ENCODE assay signal across 9 cellular contexts in the genomic region with DNA sequence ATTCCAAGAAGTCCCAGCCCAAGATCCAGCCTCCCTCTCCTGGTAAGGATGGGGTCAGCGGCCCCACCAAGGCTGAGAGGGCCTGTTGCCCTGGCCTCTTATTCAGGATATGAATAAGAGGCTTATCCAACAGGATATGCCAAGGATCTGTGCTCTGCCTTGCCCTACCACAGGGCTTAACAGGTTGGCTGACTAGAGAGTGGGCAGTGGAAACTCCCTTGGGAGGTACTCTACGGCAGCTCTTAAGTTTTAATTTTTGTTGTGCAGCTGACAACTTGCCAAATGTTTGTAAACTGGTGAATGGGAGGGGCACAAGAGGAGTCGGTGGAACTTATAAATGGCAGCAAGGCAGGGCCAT. TPM values are rescaled to one million over a fixed set of nuclear protein-coding genes. Genes with fewer than 3 reads are reported as not detected.
DNase-seq lines count a peak whose midpoint lies in the region; ATAC-seq and TF ChIP-seq lines count a peak whose summit lies in the region.
"Had no signal": no experiment of that assay in that cellular context is flagged by ENCODE, and none has a peak within 500 bp of the region (broad histone marks: within the 10 kb centered on the region; RNA-seq: fewer than 3 reads in every experiment).

No MANE protein-coding gene starts in this region.

- H3K4me2 ChIP-seq in hepatocyte (no peak overlapping the region), H9 (ENCODE audit: insufficient read depth, insufficient read length, low read length) (no peak overlapping the region)

- no peak overlapping the region for H2BK5ac ChIP-seq in H9 (ENCODE audit: insufficient read length, low read length)

- no peaks in the 10 kb centered on the region for H3K9me3 ChIP-seq in HUES48 (ENCODE audit: control insufficient read depth, insufficient read depth, low read length)
- no peaks in the 10 kb centered on the region for H3K9me3 ChIP-seq in hepatocyte (ENCODE audit: low read depth)
- no peaks in the 10 kb centered on the region for H3K9me3 ChIP-seq in H9 (ENCODE audit: control insufficient read depth, low read depth, low read length)

- H2BK15ac ChIP-seq in H9 (ENCODE audit: low read depth, low read length), result no peak overlapping the region

- H3K9ac ChIP-seq in HUES48 (ENCODE audit: low read depth, low read length) (no peak overlapping the region), H9 (ENCODE audit: extremely low read depth, insufficient read length, low read length) (no peak overlapping the region)
- H3K9ac ChIP-seq: parathyroid adenoma had no signal

- H3K18ac ChIP-seq in H9 (ENCODE audit: insufficient read length, low read depth, low read length), result no peak overlapping the region

- H3K4me3 ChIP-seq in HUES48 (ENCODE audit: low read depth, low read length) (no peak overlapping the region), hepatocyte (no peak overlapping the region)

- H3K79me2 ChIP-seq in hepatocyte (peaks cover 38% of the 10 kb centered on the region), H9 (ENCODE audit: insufficient read depth, low read length) (no peaks in the 10 kb centered on the region)
- H3K79me2 ChIP-seq: parathyroid adenoma had no signal

- H4K8ac ChIP-seq in H9 (replicated peaks; ENCODE audit: insufficient read length, low read depth, low read length), result no peak overlapping the region

- H3K36me3 ChIP-seq in HUES48 (ENCODE audit: control insufficient read depth, insufficient read depth, low read length), result peaks cover 100% of the 10 kb centered on the region
- H3K36me3 ChIP-seq in hepatocyte (replicated peaks; ENCODE audit: insufficient read depth, low read depth), result peaks cover 5% of the 10 kb centered on the region

- H3K4me1 ChIP-seq in HUES48 (ENCODE audit: control insufficient read depth, insufficient read depth, low read length) (no peaks in the 10 kb centered on the region), hepatocyte (ENCODE audit: insufficient read depth) (peaks cover 21% of the 10 kb centered on the region), H9 (ENCODE audit: insufficient read depth, low read length) (no peaks in the 10 kb centered on the region)

- H3K27me3 ChIP-seq in HUES48 (ENCODE audit: control insufficient read depth, insufficient read depth, low read length), result no peaks in the 10 kb centered on the region
- no peaks in the 10 kb centered on the region for H3K27me3 ChIP-seq in hepatocyte
- no peaks in the 10 kb centered on the region for H3K27me3 ChIP-seq in H9 (ENCODE audit: insufficient read depth, low read length)

- no peak overlapping the region for H3K14ac ChIP-seq in H9 (ENCODE audit: insufficient read depth, low read length)

- no peaks in the 10 kb centered on the region for H3K27me3 Mint-ChIP-seq in activated T-helper 1 cell treated with anti-CD3 and anti-CD28 coated beads, Interleukin-12 subunit alpha, Interleukin-12 subunit beta, Interleukin-2, Interleukin-4 antibody, amounts not matched to agents 30 ng/mL and 10 ng/mL and 1 ng/mL, durations not matched to agents 14 hours and 24 hours and 36 hours (ENCODE audit: insufficient read depth)
- no peaks in the 10 kb centered on the region for H3K27me3 Mint-ChIP-seq in stimulated activated memory B cell treated with anti-CD40 and anti-IgM and Interleukin-4, amounts not matched to agents 10 μg/mL and 1 μg/mL and 100 μg/mL, for 72 hours
- H3K27me3 Mint-ChIP-seq in H9 (ENCODE audit: low read depth), result no peaks in the 10 kb centered on the region; the same call in 1 of the 2 replicates

- H3K9me2 ChIP-seq in hepatocyte (replicated peaks; ENCODE audit: insufficient read depth), result no peaks in the 10 kb centered on the region

- H3T11ph ChIP-seq in H9 (ENCODE audit: low read length), result no peak overlapping the region

- no peaks in the 10 kb centered on the region for H3K9me3 Mint-ChIP-seq in activated T-helper 1 cell treated with anti-CD3 and anti-CD28 coated beads, Interleukin-12 subunit alpha, Interleukin-12 subunit beta, Interleukin-2, Interleukin-4 antibody, amounts not matched to agents 30 ng/mL and 10 ng/mL and 1 ng/mL, durations not matched to agents 14 hours and 24 hours and 36 hours
- no peaks in the 10 kb centered on the region for H3K9me3 Mint-ChIP-seq in stimulated activated memory B cell treated with anti-CD40 and anti-IgM and Interleukin-4, amounts not matched to agents 10 μg/mL and 1 μg/mL and 100 μg/mL, for 72 hours
- H3K9me3 Mint-ChIP-seq in H9, result no peaks in the 10 kb centered on the region

- TF ChIP-seq CTCF in hepatocyte (IDR thresholded peaks at IDR 0.05; ENCODE audit: poor library complexity), result no peak
- TF ChIP-seq CTCF in H9 (conservative IDR thresholded peaks at IDR 0.05), result no peak

- H4K20me1 ChIP-seq in hepatocyte (ENCODE audit: insufficient read depth, poor library complexity, severe bottlenecking) (peaks cover 19% of the 10 kb centered on the region), H9 (ENCODE audit: control insufficient read depth, insufficient read depth, insufficient read length) (no peaks in the 10 kb centered on the region)

- ATAC-seq in stimulated activated memory B cell treated with anti-CD40 and anti-IgM and Interleukin-4, amounts not matched to agents 10 μg/mL and 1 μg/mL and 100 μg/mL, for 72 hours, result no peak
- no peak for ATAC-seq in GM18858 (IDR thresholded peaks at IDR 0.05; ENCODE audit: unreplicated experiment)

- no peak overlapping the region for H2BK120ac ChIP-seq in H9 (ENCODE audit: low read depth, low read length, poor library complexity, severe bottlenecking)

- H3K23me2 ChIP-seq in H9 (ENCODE audit: insufficient read length, low read depth, low read length, poor library complexity, severe bottlenecking), result no peaks in the 10 kb centered on the region

- H3K27ac ChIP-seq in HUES48 (ENCODE audit: low read depth, low read length) (peak overlapping the region; percentile 63), hepatocyte (peak overlapping the region; percentile 78), H9 (ENCODE audit: insufficient read length, low read depth, low read length) (no peak overlapping the region)
- H3K27ac ChIP-seq: parathyroid adenoma had no signal

- H2BK12ac ChIP-seq in H9 (ENCODE audit: insufficient read length, low read depth, low read length), result no peak overlapping the region

- intact Hi-C loops in activated T-helper 1 cell treated with anti-CD3 and anti-CD28 coated beads, Interleukin-12 subunit alpha, Interleukin-12 subunit beta, Interleukin-2, Interleukin-4 antibody, amounts not matched to agents 30 ng/mL and 10 ng/mL and 1 ng/mL, durations not matched to agents 14 hours and 24 hours and 36 hours (cut with micrococcal nuclease), result loop anchor here (1.0 to 2.0 kb wide), 2 partner anchors 27 to 68 kb away; no protein-coding TSS in a partner anchor

- no peak overlapping the region for H4K5ac ChIP-seq in H9 (ENCODE audit: insufficient read length, low read depth, low read length)

- H3K36me3 Mint-ChIP-seq in activated T-helper 1 cell treated with anti-CD3 and anti-CD28 coated beads, Interleukin-12 subunit alpha, Interleukin-12 subunit beta, Interleukin-2, Interleukin-4 antibody, amounts not matched to agents 30 ng/mL and 10 ng/mL and 1 ng/mL, durations not matched to agents 14 hours and 24 hours and 36 hours (ENCODE audit: low read depth), result peaks cover 81% of the 10 kb centered on the region
- H3K36me3 Mint-ChIP-seq in stimulated activated memory B cell treated with anti-CD40 and anti-IgM and Interleukin-4, amounts not matched to agents 10 μg/mL and 1 μg/mL and 100 μg/mL, for 72 hours, result peaks cover 73% of the 10 kb centered on the region
- H3K36me3 Mint-ChIP-seq in H9 (ENCODE audit: insufficient read depth in 1 of 3, low read depth in 3 of 3), result peaks cover 81 to 99% (median 98%) of the 10 kb centered on the region in 3 experiments; a peak in 6 of 7 replicates

- DNase-seq in activated T-helper 1 cell treated with anti-CD3 and anti-CD28 coated beads, Interleukin-12 subunit alpha, Interleukin-12 subunit beta, Interleukin-2, Interleukin-4 antibody, amounts not matched to agents 30 ng/mL and 10 ng/mL and 1 ng/mL, durations not matched to agents 14 hours and 24 hours and 36 hours (ENCODE audit: low spot score), result no peak
- no peak for DNase-seq in hepatocyte (ENCODE audit: low spot score)
- no peak for DNase-seq in H9
- DNase-seq in stimulated activated CD4-positive, alpha-beta T cell treated with anti-CD3 and anti-CD28 coated beads, Interleukin-12 subunit alpha, Interleukin-12 subunit beta, amount 100 ng/mL, for 4 hours, result no peak
- DNase-seq in activated CD4-positive, alpha-beta T cell treated with anti-CD3 and anti-CD28 coated beads for 1 hour, result no peak

- H3K56ac ChIP-seq in H9 (ENCODE audit: insufficient read length, low read depth, low read length), result no peak overlapping the region

- no peak overlapping the region for H2BK20ac ChIP-seq in H9 (ENCODE audit: low read depth, low read length, poor library complexity, severe bottlenecking)

- no peak overlapping the region for H4K91ac ChIP-seq in H9 (ENCODE audit: insufficient read length, low read depth, low read length)

- H3K23ac ChIP-seq in H9 (ENCODE audit: insufficient read length, low read depth, low read length), result no peak overlapping the region

- H2AFZ ChIP-seq in hepatocyte, result no peak overlapping the region
- no peak overlapping the region for H2AFZ ChIP-seq in H9 (ENCODE audit: low read length)
- H2AFZ ChIP-seq: parathyroid adenoma had no signal

- H3K4me3 Mint-ChIP-seq in activated T-helper 1 cell treated with anti-CD3 and anti-CD28 coated beads, Interleukin-12 subunit alpha, Interleukin-12 subunit beta, Interleukin-2, Interleukin-4 antibody, amounts not matched to agents 30 ng/mL and 10 ng/mL and 1 ng/mL, durations not matched to agents 14 hours and 24 hours and 36 hours, result no peak overlapping the region
- no peak overlapping the region for H3K4me3 Mint-ChIP-seq in stimulated activated memory B cell treated with anti-CD40 and anti-IgM and Interleukin-4, amounts not matched to agents 10 μg/mL and 1 μg/mL and 100 μg/mL, for 72 hours
- no peak overlapping the region; a peak in 1 of 5 replicates for H3K4me3 Mint-ChIP-seq in H9

- no peak overlapping the region for H2AK5ac ChIP-seq in H9 (ENCODE audit: insufficient read length, low read length)

- no peak overlapping the region for H3K4ac ChIP-seq in H9 (ENCODE audit: low read depth, low read length)

- H3K27ac Mint-ChIP-seq in activated T-helper 1 cell treated with anti-CD3 and anti-CD28 coated beads, Interleukin-12 subunit alpha, Interleukin-12 subunit beta, Interleukin-2, Interleukin-4 antibody, amounts not matched to agents 30 ng/mL and 10 ng/mL and 1 ng/mL, durations not matched to agents 14 hours and 24 hours and 36 hours, result peak overlapping the region; percentile 64
- H3K27ac Mint-ChIP-seq in stimulated activated memory B cell treated with anti-CD40 and anti-IgM and Interleukin-4, amounts not matched to agents 10 μg/mL and 1 μg/mL and 100 μg/mL, for 72 hours, result peak overlapping the region; percentile 36
- peak overlapping the region in 1 of 3 experiments; percentile 73; a peak in 2 of 7 replicates for H3K27ac Mint-ChIP-seq in H9

- 77% methylated on average over 3 of the region's 3 CpGs for WGBS in hepatocyte (ENCODE audit: low lambda C conversion rate, missing lambda C conversion rate)
- no CpG with 5 or more reads among the region's 3 CpGs for WGBS in H9 (ENCODE audit: extremely low coverage, insufficient read length, low lambda C conversion rate)

- no peaks in the 10 kb centered on the region for H3K79me1 ChIP-seq in H9 (ENCODE audit: insufficient read depth, low read depth, low read length, poor library complexity, severe bottlenecking)

- peaks cover 43% of the 10 kb centered on the region for H3K4me1 Mint-ChIP-seq in activated T-helper 1 cell treated with anti-CD3 and anti-CD28 coated beads, Interleukin-12 subunit alpha, Interleukin-12 subunit beta, Interleukin-2, Interleukin-4 antibody, amounts not matched to agents 30 ng/mL and 10 ng/mL and 1 ng/mL, durations not matched to agents 14 hours and 24 hours and 36 hours (ENCODE audit: low read depth)
- H3K4me1 Mint-ChIP-seq in stimulated activated memory B cell treated with anti-CD40 and anti-IgM and Interleukin-4, amounts not matched to agents 10 μg/mL and 1 μg/mL and 100 μg/mL, for 72 hours, result peaks cover 18% of the 10 kb centered on the region
- no peaks in the 10 kb centered on the region for H3K4me1 Mint-ChIP-seq in H9

RNA-seq across cellular contexts. Expression of a gene that starts 16.5 kb away (rescaled TPM):
- total RNA-seq in activated T-helper 1 cell treated with anti-CD3 and anti-CD28 coated beads, Interleukin-12 subunit alpha, Interleukin-12 subunit beta, Interleukin-2, Interleukin-4 antibody, amounts not matched to agents 30 ng/mL and 10 ng/mL and 1 ng/mL, durations not matched to agents 14 hours and 24 hours and 36 hours, result 18.5 and 22.6 TPM in 2 replicates
- total RNA-seq in hepatocyte (22.0 and 35.5 TPM in 2 replicates), H9 (2021) (7.0 and 7.5 TPM in 2 replicates)
- 19.1 and 21.2 TPM in 2 replicates for polyA plus RNA-seq in hepatocyte

RNA-seq across cellular contexts. Expression of a gene that starts 55.2 kb away (rescaled TPM):
- 87.3 and 94.4 TPM in 2 replicates for total RNA-seq in activated T-helper 1 cell treated with anti-CD3 and anti-CD28 coated beads, Interleukin-12 subunit alpha, Interleukin-12 subunit beta, Interleukin-2, Interleukin-4 antibody, amounts not matched to agents 30 ng/mL and 10 ng/mL and 1 ng/mL, durations not matched to agents 14 hours and 24 hours and 36 hours
- total RNA-seq in hepatocyte (14.9 and 21.7 TPM in 2 replicates), H9 (2021) (33.1 and 38.9 TPM in 2 replicates)
- polyA plus RNA-seq in hepatocyte, result 22.5 and 22.6 TPM in 2 replicates
